In genomic region chr5:174951151-174951780, GRCh38 we compare ENCODE assay signal across 8 cellular contexts.
A peak's percentile ranks its signal among the peaks of the same experiment; 100 is the strongest.
DNase-seq lines count a peak whose midpoint lies in the region; ATAC-seq and TF ChIP-seq lines count a peak whose summit lies in the region.

No MANE protein-coding gene starts in this region.

- H3K36me3 ChIP-seq in KMS-11 (ENCODE audit: insufficient read depth) = no peaks in the 10 kb centered on the region
- no peaks in the 10 kb centered on the region for H3K36me3 ChIP-seq in aorta (ENCODE audit: control insufficient read depth in 1 of 2, insufficient read depth in 2 of 2, low read length in 1 of 2)

- no peaks in the 10 kb centered on the region for H4K20me1 ChIP-seq in KMS-11 (ENCODE audit: insufficient read depth)

- intact Hi-C loops in CD4-positive, alpha-beta T cell (cut with DNase I, micrococcal nuclease) = loop anchor here in 1 of 2 experiments (2.0 to 10.0 kb wide), 4 partner anchors 494 to 768 kb away; partner anchors contain the start of gene DRD1
- intact Hi-C loops in aorta (cut with DNase I) = loop anchor here (1.0 to 10.0 kb wide), 4 partner anchors 114 to 511 kb away; partner anchors contain the start of gene DRD1 (in 2 of the 2)

- H3K4me1 ChIP-seq in KMS-11 (ENCODE audit: low read depth, poor library complexity, severe bottlenecking) (no peaks in the 10 kb centered on the region), aorta (ENCODE audit: control insufficient read depth in 1 of 2, insufficient read depth in 2 of 2, low read length in 2 of 2) (peaks cover 0 to 3% of the 10 kb centered on the region in 2 donors)

- no peak overlapping the region for H3K27ac Mint-ChIP-seq in CD4-positive, alpha-beta T cell

- 20% methylated on average over 5 of the region's 5 CpGs for WGBS in aorta, 2 donors

- H3K79me2 ChIP-seq in KMS-11 (ENCODE audit: insufficient read depth, low read depth) = no peaks in the 10 kb centered on the region

- no peaks in the 10 kb centered on the region for H3K9me3 ChIP-seq in CD4-positive, alpha-beta T cell (ENCODE audit: control insufficient read depth, low read length)
- H3K9me3 ChIP-seq in aorta (ENCODE audit: control insufficient read depth, low read length) = no peaks in the 10 kb centered on the region

- no peak overlapping the region for H2AFZ ChIP-seq in KMS-11 (ENCODE audit: low read depth)

- no peak overlapping the region for H3K4me2 ChIP-seq in KMS-11

- CTCF ChIA-PET in CD4-positive, alpha-beta T cell (lab: Charles Lee) = no interaction called here

- H3K4me1 Mint-ChIP-seq in CD4-positive, alpha-beta T cell (ENCODE audit: low read depth) = no peaks in the 10 kb centered on the region

- H3K4me3 ChIP-seq in KMS-11 (IDR thresholded peaks at IDR 0.05; ENCODE audit: insufficient read depth, low read depth, low read length) (no peak overlapping the region), aorta (ENCODE audit: low read length in 2 of 2) (no peak overlapping the region)

- POLR2A ChIA-PET in CD4-positive, alpha-beta T cell (lab: Charles Lee) = no interaction called here

- no peaks in the 10 kb centered on the region for H3K9me3 Mint-ChIP-seq in CD4-positive, alpha-beta T cell

- H3K9ac ChIP-seq in KMS-11 = no peak overlapping the region

- H3K27ac ChIP-seq in CD4-positive, alpha-beta T cell (ENCODE audit: low read depth, low read length) = no peak overlapping the region
- H3K27ac ChIP-seq in KMS-11 (no peak overlapping the region), aorta (ENCODE audit: low read depth in 1 of 2, low read length in 2 of 2) (no peak overlapping the region)

- ATAC-seq in CD4-positive, alpha-beta T cell (ENCODE audit: poor library complexity) = peak; percentile 59
- ATAC-seq in GM19395 (IDR thresholded peaks at IDR 0.05; ENCODE audit: unreplicated experiment) (peak; percentile 87), aorta (ENCODE audit: low FRiP score) (peak; percentile 72)

- no peaks in the 10 kb centered on the region for H3K27me3 ChIP-seq in CD4-positive, alpha-beta T cell (ENCODE audit: control insufficient read depth, insufficient read depth, low read length)
- H3K27me3 ChIP-seq in KMS-11 (ENCODE audit: insufficient read depth, low read depth) = no peaks in the 10 kb centered on the region
- no peaks in the 10 kb centered on the region for H3K27me3 ChIP-seq in aorta (ENCODE audit: control insufficient read depth in 1 of 2, insufficient read depth in 2 of 2, low read length in 1 of 2)

- no peaks in the 10 kb centered on the region for H3K36me3 Mint-ChIP-seq in CD4-positive, alpha-beta T cell (ENCODE audit: low read depth)

- DNase-seq in CD4-positive, alpha-beta T cell = peak; percentile 9 to 47 (median 25)
- DNase-seq in RKO (ENCODE audit: low spot score) (peak; percentile 73), germinal center (ENCODE audit: low spot score) (peak; percentile 70), pons (ENCODE audit: low spot score) (peak; percentile 91), aorta (peak in 1 of 2 donors; percentile 52)
- DNase-seq in activated effector memory CD4-positive, alpha-beta T cell treated with anti-CD3 and anti-CD28 coated beads, Interleukin-2, amount 50 U/mL, for 16 hours = peak; percentile 80

- H3K4me3 Mint-ChIP-seq in CD4-positive, alpha-beta T cell = no peak overlapping the region

- TF ChIP-seq CTCF in CD4-positive, alpha-beta T cell (IDR thresholded peaks at IDR 0.05) = peak; percentile 69
- TF ChIP-seq CTCF in KMS-11 (conservative IDR thresholded peaks at IDR 0.05; ENCODE audit: low read depth, low read length) = peak; percentile 79

- H3K27me3 Mint-ChIP-seq in CD4-positive, alpha-beta T cell = peaks cover 24% of the 10 kb centered on the region
